In genomic region chr13:46295531-46296464, GRCh38 we compare ENCODE assay signal across 8 cellular contexts.
DNase-seq lines count a peak whose midpoint lies in the region; ATAC-seq and TF ChIP-seq lines count a peak whose summit lies in the region.

No MANE protein-coding gene starts in this region.

- H3K4me1 ChIP-seq in fibroblast of lung (ENCODE audit: control insufficient read depth, extremely low read depth, insufficient read depth, low read length): peaks cover 3% of the 10 kb centered on the region
- H3K4me1 ChIP-seq in gastrocnemius medialis: no peaks in the 10 kb centered on the region

- no peak overlapping the region for H3K4me3 Mint-ChIP-seq in glutamatergic neuron (ENCODE audit: unreplicated experiment)

- in situ Hi-C loops in gastrocnemius medialis (cut with MboI; ENCODE audit: low sequenced_read_pairs in 4 of 4): no loop called here

- peaks cover 4% of the 10 kb centered on the region for H3K36me3 Mint-ChIP-seq in glutamatergic neuron (ENCODE audit: unreplicated experiment)

- intact Hi-C loops in gastrocnemius medialis (cut with DNase I; ENCODE audit: low total_unique reads): no loop called here

- no peaks in the 10 kb centered on the region for H3K4me1 Mint-ChIP-seq in glutamatergic neuron (ENCODE audit: low read depth, unreplicated experiment)

- no peaks in the 10 kb centered on the region for H3K79me2 ChIP-seq in fibroblast of lung (ENCODE audit: control insufficient read depth, insufficient read depth, low read length)

- peak overlapping the region; percentile 36 for H3K27ac ChIP-seq in fibroblast of lung (ENCODE audit: insufficient read depth, low read length)
- no peak overlapping the region for H3K27ac ChIP-seq in gastrocnemius medialis

- no peaks in the 10 kb centered on the region for H4K20me1 ChIP-seq in fibroblast of lung (ENCODE audit: control insufficient read depth, extremely low read depth, insufficient read depth, low read length)

- no peak overlapping the region for H3K27ac Mint-ChIP-seq in glutamatergic neuron (ENCODE audit: unreplicated experiment)

- H3K27me3 ChIP-seq in MG63: no peaks in the 10 kb centered on the region
- H3K27me3 ChIP-seq in fibroblast of lung (ENCODE audit: control insufficient read depth, insufficient read depth, low read length): no peaks in the 10 kb centered on the region
- H3K27me3 ChIP-seq in gastrocnemius medialis: no peaks in the 10 kb centered on the region

- TF ChIP-seq CTCF in fibroblast of lung (conservative IDR thresholded peaks at IDR 0.05 in 1 of 2, IDR thresholded peaks at IDR 0.05 in 1 of 2; ENCODE audit: low read depth in 1 of 2, low read length in 2 of 2) (no peak), gastrocnemius medialis (IDR thresholded peaks at IDR 0.05 in 4 of 5, conservative IDR thresholded peaks at IDR 0.05 in 1 of 5) (no peak), glutamatergic neuron (IDR thresholded peaks at IDR 0.05; ENCODE audit: partially characterized antibody, unreplicated experiment) (no peak)

- no peaks in the 10 kb centered on the region for H3K9me3 Mint-ChIP-seq in glutamatergic neuron (ENCODE audit: unreplicated experiment)

- H3K36me3 ChIP-seq in MG63 (no peaks in the 10 kb centered on the region), fibroblast of lung (ENCODE audit: control insufficient read depth, insufficient read depth, low read length) (no peaks in the 10 kb centered on the region), gastrocnemius medialis (no peaks in the 10 kb centered on the region)

- no peak overlapping the region for H3K4me2 ChIP-seq in fibroblast of lung (ENCODE audit: extremely low read depth, insufficient read depth, low read length)

- no peak overlapping the region for H2AFZ ChIP-seq in fibroblast of lung (ENCODE audit: low read length)

- H3K4me3 ChIP-seq in MG63 (no peak overlapping the region), fibroblast of lung (replicated peaks in 1 of 4; ENCODE audit: control extremely low read depth in 1 of 4, insufficient read depth in 1 of 4, low read depth in 3 of 4, low read length in 4 of 4) (no peak overlapping the region), gastrocnemius medialis (no peak overlapping the region)

- H3K9me3 ChIP-seq in MG63 (peaks cover 13% of the 10 kb centered on the region), fibroblast of lung (ENCODE audit: control insufficient read depth, insufficient read depth, low read depth, low read length) (no peaks in the 10 kb centered on the region), gastrocnemius medialis (no peaks in the 10 kb centered on the region)

- no peak overlapping the region for H3K9ac ChIP-seq in fibroblast of lung (ENCODE audit: insufficient read depth, low read length)

- peak; percentile 13 for DNase-seq in stimulated activated CD4-positive, alpha-beta T cell treated with anti-CD3 and anti-CD28 coated beads, Interleukin-12 subunit alpha, Interleukin-12 subunit beta, amount 100 ng/mL, for 4 hours
- DNase-seq in stimulated activated CD4-positive, alpha-beta T cell treated with anti-CD3 and anti-CD28 coated beads, Interleukin-4, amount 100 ng/mL, for 1 hour: no peak
- DNase-seq in MG63 (peak; percentile 53), fibroblast of lung (ENCODE audit: low read depth in 2 of 2) (peak; percentile 96 to 98), gastrocnemius medialis (peak in 1 of 2 donors; percentile 24), glutamatergic neuron (no peak), NCI-H1417 treated with DMSO at 0.1 percent for 48 hours (lab: John Stamatoyannopoulos, UW) (no peak)
- DNase-seq in activated CD8-positive, alpha-beta memory T cell treated with anti-CD3 and anti-CD28 coated beads, Interleukin-2, amount 50 U/mL, for 4 hours: peak; percentile 53

- ATAC-seq in gastrocnemius medialis: peak; percentile 62 to 79

- no peak for TF ChIP-seq POLR2A in gastrocnemius medialis (IDR thresholded peaks at IDR 0.05)

- no peaks in the 10 kb centered on the region for H3K27me3 Mint-ChIP-seq in glutamatergic neuron (ENCODE audit: unreplicated experiment)

Comparison
In these comparisons a context has a peak if more than half of its experiments do, and no peak if none do; other contexts are left out.
1. DNase-seq: peak in stimulated activated CD4-positive, alpha-beta T cell treated with anti-CD3 and anti-CD28 coated beads, Interleukin-12 subunit alpha, Interleukin-12 subunit beta, amount 100 ng/mL, for 4 hours (single experiment), MG63 (single experiment), activated CD8-positive, alpha-beta memory T cell treated with anti-CD3 and anti-CD28 coated beads, Interleukin-2, amount 50 U/mL, for 4 hours (single experiment) and fibroblast of lung (2 of 2); none in stimulated activated CD4-positive, alpha-beta T cell treated with anti-CD3 and anti-CD28 coated beads, Interleukin-4, amount 100 ng/mL, for 1 hour (single experiment), glutamatergic neuron (single experiment) and NCI-H1417 treated with DMSO at 0.1 percent for 48 hours (single experiment).